ENCODE assay signal across 22 cellular contexts in genomic region chr10:92126100-92126650, GRCh38.
DNase-seq lines count a peak whose midpoint lies in the region; ATAC-seq and TF ChIP-seq lines count a peak whose summit lies in the region.
"Had no signal": no experiment of that assay in that cellular context is flagged by ENCODE, and none has a peak within 500 bp of the region (broad histone marks: within the 10 kb centered on the region; RNA-seq: fewer than 3 reads in every experiment).

No MANE protein-coding gene starts in this region.

- no peak overlapping the region for H4K5ac ChIP-seq in H9 (ENCODE audit: insufficient read length, low read depth, low read length)

- H3K9me3 ChIP-seq in left ventricle myocardium inferior (replicated peaks) = no peaks in the 10 kb centered on the region
- H3K9me3 ChIP-seq in heart left ventricle = no peaks in the 10 kb centered on the region
- no peaks in the 10 kb centered on the region for H3K9me3 ChIP-seq in breast epithelium
- no peaks in the 10 kb centered on the region for H3K9me3 ChIP-seq in H9 (ENCODE audit: control insufficient read depth, low read depth, low read length)
- H3K9me3 ChIP-seq: tibial nerve had no signal

- H3K27ac Mint-ChIP-seq in H9 = peak overlapping the region in 1 of 3 experiments; percentile 3; a peak in 1 of 7 replicates
- H3K27ac Mint-ChIP-seq: activated B cell treated with CpG ODN at 0.5 μM for 24 hours; activated naive CD8-positive, alpha-beta T cell; activated T-cell treated with anti-CD3 and anti-CD28 coated beads, Interleukin-2, amount 50 U/mL, for 72 hours; CD14-positive monocyte; neural progenitor cell; stimulated activated memory B cell treated with anti-CD40 and anti-IgM and Interleukin-4, amounts not matched to agents 10 μg/mL and 1 μg/mL and 100 μg/mL, for 72 hours; T-helper 1 cell treated with Interleukin-12 subunit alpha and Interleukin-12 subunit beta and Interleukin-4 antibody, amounts not matched to agents 30 μg/mL and 1 μg/mL, for 36 hours had no signal

- H3T11ph ChIP-seq in H9 (ENCODE audit: low read length) = no peak overlapping the region

- no peak for ATAC-seq in heart left ventricle
- ATAC-seq in GM18858 (IDR thresholded peaks at IDR 0.05; ENCODE audit: unreplicated experiment) = no peak
- ATAC-seq: activated T-cell treated with anti-CD3 and anti-CD28 coated beads, Interleukin-2, amount 50 U/mL, for 72 hours; stimulated activated memory B cell treated with anti-CD40 and anti-IgM and Interleukin-4, amounts not matched to agents 10 μg/mL and 1 μg/mL and 100 μg/mL, for 72 hours had no signal

- no peaks in the 10 kb centered on the region for H3K9me3 Mint-ChIP-seq in H9
- H3K9me3 Mint-ChIP-seq: neural progenitor cell; stimulated activated memory B cell treated with anti-CD40 and anti-IgM and Interleukin-4, amounts not matched to agents 10 μg/mL and 1 μg/mL and 100 μg/mL, for 72 hours had no signal

- H2BK20ac ChIP-seq in H9 (ENCODE audit: low read depth, low read length, poor library complexity, severe bottlenecking) = no peak overlapping the region

- no peak overlapping the region for H4K91ac ChIP-seq in H9 (ENCODE audit: insufficient read length, low read depth, low read length)

- H3K4me1 ChIP-seq in left ventricle myocardium inferior (peaks cover 66% of the 10 kb centered on the region), heart left ventricle (peaks cover 20 to 61% (median 52%) of the 10 kb centered on the region in 12 donors), breast epithelium (peaks cover 0 to 34% of the 10 kb centered on the region in 2 donors), H9 (ENCODE audit: insufficient read depth, low read length) (no peaks in the 10 kb centered on the region)
- H3K4me1 ChIP-seq: neural progenitor cell had no signal

- H3K36me3 Mint-ChIP-seq in H9 (ENCODE audit: insufficient read depth in 1 of 3, low read depth in 3 of 3) = no peaks in the 10 kb centered on the region
- H3K36me3 Mint-ChIP-seq: neural progenitor cell had no signal

- H3K36me3 ChIP-seq in left ventricle myocardium inferior = no peaks in the 10 kb centered on the region
- H3K36me3 ChIP-seq in heart left ventricle = no peaks in the 10 kb centered on the region
- no peaks in the 10 kb centered on the region for H3K36me3 ChIP-seq in breast epithelium
- H3K36me3 ChIP-seq: neural progenitor cell, tibial nerve had no signal

- H3K56ac ChIP-seq in H9 (ENCODE audit: insufficient read length, low read depth, low read length) = no peak overlapping the region

- no peak for DNase-seq in left ventricle myocardium inferior
- DNase-seq in heart left ventricle = no peak
- DNase-seq in breast epithelium (ENCODE audit: low spot score in 2 of 2) = no peak
- peak; percentile 34 for DNase-seq in kidney glomerular epithelial cell (lab: John Stamatoyannopoulos, UW)
- no peak for DNase-seq in NAMALWA (ENCODE audit: low spot score)
- DNase-seq in H9 = no peak
- no peak for DNase-seq in NCI-H2081 (lab: John Stamatoyannopoulos, UW)
- DNase-seq: activated B cell treated with CpG ODN at 0.5 μM for 24 hours; activated T-cell treated with anti-CD3 and anti-CD28 coated beads, Interleukin-2, amount 50 U/mL, for 72 hours; effector CD8-positive, alpha-beta T cell; hypothalamus; NCI-H1694 treated with DMSO at 0.1 percent for 48 hours; NCI-H446 treated with DMSO at 0.1 percent for 48 hours; retina; SHP77 treated with DMSO at 0.1 percent for 48 hours had no signal

- H4K20me1 ChIP-seq in H9 (ENCODE audit: control insufficient read depth, insufficient read depth, insufficient read length) = no peaks in the 10 kb centered on the region

- H2BK120ac ChIP-seq in H9 (ENCODE audit: low read depth, low read length, poor library complexity, severe bottlenecking) = no peak overlapping the region

- no peak overlapping the region for H2AK5ac ChIP-seq in H9 (ENCODE audit: insufficient read length, low read length)

- H3K79me1 ChIP-seq in H9 (ENCODE audit: insufficient read depth, low read depth, low read length, poor library complexity, severe bottlenecking) = no peaks in the 10 kb centered on the region

- peaks cover 7% of the 10 kb centered on the region in 2 experiments for H3K4me1 Mint-ChIP-seq in H9

- H3K18ac ChIP-seq in H9 (ENCODE audit: insufficient read length, low read depth, low read length) = no peak overlapping the region

- no peak overlapping the region for H3K4ac ChIP-seq in H9 (ENCODE audit: low read depth, low read length)

- no peak overlapping the region for H4K8ac ChIP-seq in H9 (replicated peaks; ENCODE audit: insufficient read length, low read depth, low read length)

- H3K27ac ChIP-seq in left ventricle myocardium inferior (replicated peaks) = peak overlapping the region; percentile 83
- peak overlapping the region in 4 of 12 donors; percentile 8 to 79 (median 46) for H3K27ac ChIP-seq in heart left ventricle
- H3K27ac ChIP-seq in breast epithelium = peak overlapping the region; percentile 2 to 88
- no peak overlapping the region for H3K27ac ChIP-seq in H9 (ENCODE audit: insufficient read length, low read depth, low read length)
- H3K27ac ChIP-seq: neural progenitor cell, tibial nerve had no signal

- no peak overlapping the region for H3K4me3 ChIP-seq in left ventricle myocardium inferior
- H3K4me3 ChIP-seq in heart left ventricle = no peak overlapping the region
- H3K4me3 ChIP-seq in breast epithelium = no peak overlapping the region
- H3K4me3 ChIP-seq: neural progenitor cell, tibial nerve had no signal

- H3K9ac ChIP-seq in H9 (ENCODE audit: extremely low read depth, insufficient read length, low read length) = no peak overlapping the region
- H3K9ac ChIP-seq: neural progenitor cell had no signal

- no peak overlapping the region for H2BK15ac ChIP-seq in H9 (ENCODE audit: low read depth, low read length)

- H3K27me3 Mint-ChIP-seq in H9 (ENCODE audit: low read depth) = no peaks in the 10 kb centered on the region
- H3K27me3 Mint-ChIP-seq: activated B cell treated with CpG ODN at 0.5 μM for 24 hours; activated naive CD8-positive, alpha-beta T cell; stimulated activated memory B cell treated with anti-CD40 and anti-IgM and Interleukin-4, amounts not matched to agents 10 μg/mL and 1 μg/mL and 100 μg/mL, for 72 hours had no signal

- H3K4me2 ChIP-seq in H9 (ENCODE audit: insufficient read depth, insufficient read length, low read length) = no peak overlapping the region
- H3K4me2 ChIP-seq: neural progenitor cell had no signal

- TF ChIP-seq CTCF in left ventricle myocardium inferior (IDR thresholded peaks at IDR 0.05; ENCODE audit: borderline replicate concordance) (no peak), heart left ventricle (IDR thresholded peaks at IDR 0.05) (no peak), breast epithelium (IDR thresholded peaks at IDR 0.05) (no peak), H9 (conservative IDR thresholded peaks at IDR 0.05) (no peak)

- H3K27me3 ChIP-seq in left ventricle myocardium inferior (ENCODE audit: low read depth) (no peaks in the 10 kb centered on the region), heart left ventricle (no peaks in the 10 kb centered on the region), breast epithelium (no peaks in the 10 kb centered on the region), H9 (ENCODE audit: insufficient read depth, low read length) (no peaks in the 10 kb centered on the region)
- H3K27me3 ChIP-seq: neural progenitor cell, tibial nerve had no signal

- no peak overlapping the region for H3K4me3 Mint-ChIP-seq in H9
- H3K4me3 Mint-ChIP-seq: activated B cell treated with CpG ODN at 0.5 μM for 24 hours; activated naive CD8-positive, alpha-beta T cell; activated T-cell treated with anti-CD3 and anti-CD28 coated beads, Interleukin-2, amount 50 U/mL, for 72 hours; CD14-positive monocyte; neural progenitor cell; stimulated activated memory B cell treated with anti-CD40 and anti-IgM and Interleukin-4, amounts not matched to agents 10 μg/mL and 1 μg/mL and 100 μg/mL, for 72 hours; T-helper 1 cell treated with Interleukin-12 subunit alpha and Interleukin-12 subunit beta and Interleukin-4 antibody, amounts not matched to agents 30 μg/mL and 1 μg/mL, for 36 hours had no signal

- no peak overlapping the region for H2BK12ac ChIP-seq in H9 (ENCODE audit: insufficient read length, low read depth, low read length)

- no peak overlapping the region for H3K23ac ChIP-seq in H9 (ENCODE audit: insufficient read length, low read depth, low read length)

- H2AFZ ChIP-seq in H9 (ENCODE audit: low read length) = no peak overlapping the region
- H2AFZ ChIP-seq: neural progenitor cell had no signal

- no peaks in the 10 kb centered on the region for H3K23me2 ChIP-seq in H9 (ENCODE audit: insufficient read length, low read depth, low read length, poor library complexity, severe bottlenecking)

- H2BK5ac ChIP-seq in H9 (ENCODE audit: insufficient read length, low read length) = no peak overlapping the region

- no peak for TF ChIP-seq POLR2A in heart left ventricle (IDR thresholded peaks at IDR 0.05)
- TF ChIP-seq POLR2A in breast epithelium (IDR thresholded peaks at IDR 0.05) = no peak

- intact Hi-C loops in left ventricle myocardium inferior (cut with micrococcal nuclease) = no loop called here
- intact Hi-C loops in heart left ventricle (cut with DNase I) = loop anchor here in 1 of 10 donors (10.0 kb wide), 1 partner anchor 109 kb away; no protein-coding TSS in a partner anchor
- intact Hi-C loops in breast epithelium (cut with DNase I; ENCODE audit: low total_unique reads) = no loop called here

- no peaks in the 10 kb centered on the region for H3K79me2 ChIP-seq in H9 (ENCODE audit: insufficient read depth, low read length)

- H3K14ac ChIP-seq in H9 (ENCODE audit: insufficient read depth, low read length) = no peak overlapping the region

- 32 to 40% (median 37%) methylated on average over 2 of the region's 2 CpGs for WGBS in heart left ventricle, 4 donors
- WGBS in H9 (ENCODE audit: extremely low coverage, insufficient read length, low lambda C conversion rate) = no CpG with 5 or more reads among the region's 2 CpGs
